1 cellular context compared by ENCODE assay signal in the genomic region with DNA sequence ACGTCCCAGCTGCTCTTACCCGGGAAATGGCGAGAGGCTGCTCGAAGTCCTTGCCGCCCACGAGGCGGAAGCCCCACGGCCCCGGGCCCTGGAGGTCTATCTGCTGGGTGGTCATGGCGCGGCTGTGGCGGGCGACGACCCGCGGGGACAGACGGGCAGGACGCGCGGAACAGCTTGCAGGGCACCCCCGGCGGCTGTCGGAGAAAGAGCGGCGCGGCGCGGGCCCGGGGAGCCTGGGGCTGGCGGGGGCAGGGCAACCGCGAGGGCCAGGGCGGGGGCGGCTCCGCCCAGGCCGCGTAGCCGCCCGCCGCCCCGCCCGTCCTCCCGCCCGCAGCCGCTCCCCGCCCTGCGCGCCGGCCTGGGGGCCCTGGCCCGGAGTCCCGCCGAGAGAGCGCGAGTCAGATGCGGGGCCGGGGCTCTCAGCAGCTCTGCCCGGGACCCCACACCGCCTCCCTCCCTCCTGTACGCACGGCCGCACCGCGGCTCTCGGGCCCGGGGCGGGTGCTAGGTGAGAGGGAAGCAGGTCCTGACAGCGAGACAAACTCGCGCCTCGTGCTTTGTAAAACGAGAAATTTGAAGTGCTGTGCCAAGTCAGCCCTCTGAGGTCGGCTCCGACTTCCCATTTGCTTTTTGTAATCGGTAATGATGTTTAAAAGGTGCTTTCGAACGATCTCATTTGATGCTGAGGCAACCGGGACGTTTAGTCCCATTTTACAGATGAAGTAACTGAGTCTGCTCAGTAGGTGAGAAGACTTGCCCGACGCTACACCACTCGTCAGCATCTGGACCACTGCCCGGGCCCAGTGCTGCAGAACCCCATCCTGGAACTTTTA.
A peak's percentile ranks its signal among the peaks of the same experiment; 100 is the strongest.
TF ChIP-seq lines count a peak whose summit lies in the region.

Gene PDLIM1, minus strand, starts transcription at position 203 of the 833 bp plus-strand sequence. Its CDS starts 88 bp downstream, at position 115.

TF ChIP-seq in K562, 482 proteins besides CTCF, POLR2A, EP300 and RAD21 (continued from another document and continues in another):
- no peak for TF ChIP-seq CHD7 (IDR thresholded peaks at IDR 0.05; ENCODE audit: low read depth, low read length)
- TF ChIP-seq, protein P1, sequence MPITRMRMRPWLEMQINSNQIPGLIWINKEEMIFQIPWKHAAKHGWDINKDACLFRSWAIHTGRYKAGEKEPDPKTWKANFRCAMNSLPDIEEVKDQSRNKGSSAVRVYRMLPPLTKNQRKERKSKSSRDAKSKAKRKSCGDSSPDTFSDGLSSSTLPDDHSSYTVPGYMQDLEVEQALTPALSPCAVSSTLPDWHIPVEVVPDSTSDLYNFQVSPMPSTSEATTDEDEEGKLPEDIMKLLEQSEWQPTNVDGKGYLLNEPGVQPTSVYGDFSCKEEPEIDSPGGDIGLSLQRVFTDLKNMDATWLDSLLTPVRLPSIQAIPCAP (CRISPR knock-in tag; IDR thresholded peaks at IDR 0.05; ENCODE audit: borderline replicate concordance): no peak
- no peak for TF ChIP-seq YBX1 (IDR thresholded peaks at IDR 0.05)
- no peak for TF ChIP-seq JUN (IDR thresholded peaks at IDR 0.05; ENCODE audit: borderline replicate concordance, low read depth, low read length)
- no peak for TF ChIP-seq JUN (CRISPR knock-in tag; IDR thresholded peaks at IDR 0.05; ENCODE audit: borderline replicate concordance)
- TF ChIP-seq PBX2 (CRISPR knock-in tag; IDR thresholded peaks at IDR 0.05; ENCODE audit: low read depth): no peak
- TF ChIP-seq PBX2 (tag; conservative IDR thresholded peaks at IDR 0.05; ENCODE audit: low read depth): no peak
- no peak for TF ChIP-seq E2F4 (CRISPR knock-in tag; IDR thresholded peaks at IDR 0.05; ENCODE audit: low read depth)
- TF ChIP-seq NELFE (IDR thresholded peaks at IDR 0.05; ENCODE audit: insufficient read depth, insufficient read length): no peak
- TF ChIP-seq NKRF (IDR thresholded peaks at IDR 0.05; ENCODE audit: borderline replicate concordance): no peak
- no peak for TF ChIP-seq MIER1 (IDR thresholded peaks at IDR 0.05; ENCODE audit: low read depth)
- no peak for TF ChIP-seq ZNF707 (CRISPR knock-in tag; conservative IDR thresholded peaks at IDR 0.05)
- no peak for TF ChIP-seq PPARD (CRISPR knock-in tag; IDR thresholded peaks at IDR 0.05)
- no peak for TF ChIP-seq FOXJ3 (CRISPR knock-in tag; IDR thresholded peaks at IDR 0.05)
- TF ChIP-seq TRIM25 (IDR thresholded peaks at IDR 0.05; ENCODE audit: borderline replicate concordance): no peak
- TF ChIP-seq RBFOX2 (IDR thresholded peaks at IDR 0.05; ENCODE audit: low read depth, low read length): peak; percentile 91
- no peak for TF ChIP-seq CAMTA2 (CRISPR knock-in tag; conservative IDR thresholded peaks at IDR 0.05)
- no peak for TF ChIP-seq HNRNPUL1 (IDR thresholded peaks at IDR 0.05; ENCODE audit: low read length)
- no peak for TF ChIP-seq CREBBP (IDR thresholded peaks at IDR 0.05; ENCODE audit: low read depth, low read length)
- TF ChIP-seq POLR2B (IDR thresholded peaks at IDR 0.05; ENCODE audit: low read depth, partially characterized antibody): no peak
- no peak for TF ChIP-seq LEF1 (IDR thresholded peaks at IDR 0.05)
- no peak for TF ChIP-seq ZNF232 (CRISPR knock-in tag; IDR thresholded peaks at IDR 0.05)
- TF ChIP-seq, protein P2, sequence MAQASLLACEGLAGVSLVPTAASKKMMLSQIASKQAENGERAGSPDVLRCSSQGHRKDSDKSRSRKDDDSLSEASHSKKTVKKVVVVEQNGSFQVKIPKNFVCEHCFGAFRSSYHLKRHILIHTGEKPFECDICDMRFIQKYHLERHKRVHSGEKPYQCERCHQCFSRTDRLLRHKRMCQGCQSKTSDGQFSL (CRISPR knock-in tag; IDR thresholded peaks at IDR 0.05): no peak
- TF ChIP-seq, protein P2 (tag; IDR thresholded peaks at IDR 0.05): no peak
- TF ChIP-seq, protein P3, sequence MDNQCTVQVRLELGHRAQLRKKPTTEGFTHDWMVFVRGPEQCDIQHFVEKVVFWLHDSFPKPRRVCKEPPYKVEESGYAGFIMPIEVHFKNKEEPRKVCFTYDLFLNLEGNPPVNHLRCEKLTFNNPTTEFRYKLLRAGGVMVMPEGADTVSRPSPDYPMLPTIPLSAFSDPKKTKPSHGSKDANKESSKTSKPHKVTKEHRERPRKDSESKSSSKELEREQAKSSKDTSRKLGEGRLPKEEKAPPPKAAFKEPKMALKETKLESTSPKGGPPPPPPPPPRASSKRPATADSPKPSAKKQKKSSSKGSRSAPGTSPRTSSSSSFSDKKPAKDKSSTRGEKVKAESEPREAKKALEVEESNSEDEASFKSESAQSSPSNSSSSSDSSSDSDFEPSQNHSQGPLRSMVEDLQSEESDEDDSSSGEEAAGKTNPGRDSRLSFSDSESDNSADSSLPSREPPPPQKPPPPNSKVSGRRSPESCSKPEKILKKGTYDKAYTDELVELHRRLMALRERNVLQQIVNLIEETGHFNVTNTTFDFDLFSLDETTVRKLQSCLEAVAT (IDR thresholded peaks at IDR 0.05): 0 out of 4 replicates have a peak, but pooled peaks of 1 of the 2 experiments have one; percentile 15
